In the genomic region with DNA sequence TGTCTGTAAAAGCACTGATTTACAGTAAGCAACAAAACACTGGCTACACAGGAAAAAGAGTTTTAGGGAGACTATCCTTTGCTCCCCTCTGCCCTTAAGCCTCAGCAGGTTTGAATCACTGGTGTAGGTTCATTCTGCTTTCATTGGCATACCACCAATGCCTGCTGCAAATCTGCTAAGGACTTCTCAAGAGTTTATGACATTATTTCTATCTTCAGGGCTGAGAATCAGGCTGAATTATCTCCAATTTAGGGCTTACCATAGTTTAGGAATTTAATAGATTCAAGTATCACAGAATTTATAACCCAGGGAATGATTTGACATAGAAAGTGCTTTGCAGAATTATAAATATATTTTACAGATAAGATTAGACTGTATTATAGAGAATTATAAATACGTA, we compare ENCODE assay signal across 37 cellular contexts.
"Had no signal": no experiment of that assay in that cellular context is flagged by ENCODE, and none has a peak within 500 bp of the region (broad histone marks: within the 10 kb centered on the region; RNA-seq: fewer than 3 reads in every experiment).

No MANE protein-coding gene starts in this region.

- H3K36me3 Mint-ChIP-seq: activated naive CD8-positive, alpha-beta T cell treated with anti-CD3 and anti-CD28 coated beads for 36 hours had no signal

- H3K27me3 Mint-ChIP-seq: activated B cell treated with CpG ODN at 0.5 μM for 24 hours; activated CD8-positive, alpha-beta T cell treated with anti-CD3 and anti-CD28 coated beads for 36 hours; activated naive CD8-positive, alpha-beta T cell treated with anti-CD3 and anti-CD28 coated beads for 36 hours; activated T-helper 17 cell treated with anti-CD3 and anti-CD28 coated beads, Interleukin-2, amount 50 U/mL, for 72 hours had no signal

- H3K36me3 ChIP-seq: brain microvascular endothelial cell, Peyer's patch had no signal

- DNase-seq: activated B cell treated with CpG ODN at 0.5 μM for 24 hours; activated CD4-positive, alpha-beta T cell treated with anti-CD3 and anti-CD28 coated beads for 48 hours; activated CD4-positive, alpha-beta T cell treated with anti-CD3 and anti-CD28 coated beads, Interleukin-2, amount 50 U/mL, for 4 hours; activated CD4-positive, CD25-positive, alpha-beta regulatory T cell treated with anti-CD3 and anti-CD28 coated beads, Interleukin-2, amount 50 U/mL, for 72 hours; activated CD8-positive, alpha-beta T cell treated with anti-CD3 and anti-CD28 coated beads for 36 hours; activated effector memory CD4-positive, alpha-beta T cell treated with anti-CD3 and anti-CD28 coated beads, Interleukin-2, amount 50 U/mL, for 16 hours; activated naive CD4-positive, alpha-beta T cell; activated naive CD4-positive, alpha-beta T cell treated with anti-CD3 and anti-CD28 coated beads, Interleukin-2, amount 50 U/mL, for 16 hours; activated naive CD8-positive, alpha-beta T cell treated with anti-CD3 and anti-CD28 coated beads for 36 hours; activated T-cell treated with anti-CD3 and anti-CD28 coated beads, Interleukin-2, amount 50 U/mL, for 1 hour; activated T-cell treated with anti-CD3 and anti-CD28 coated beads, Interleukin-2, amount 50 U/mL, for 72 hours; amniotic stem cell; aorta; brain microvascular endothelial cell; central memory CD4-positive, alpha-beta T cell; MM.1S; MV-4-11; NCI-H1092; NCI-H1436 treated with DMSO at 0.1 percent for 48 hours; NCI-H1694 treated with DMSO at 0.1 percent for 48 hours; NCI-H2029; NCI-H345; NCI-H510A; NCI-H526; NCI-H748 treated with DMSO at 0.1 percent for 48 hours; NK-92 treated with Interleukin-12 subunit alpha and Interleukin-12 subunit beta, amount 100 ng/mL, for 24 hours; PC-3; Peyer's patch; RPMI8226; SHP77 treated with DMSO at 0.1 percent for 48 hours; SW 1271; T-helper 1 cell; T-helper 2 cell; T-helper 9 cell had no signal

- H3K27ac Mint-ChIP-seq: activated CD8-positive, alpha-beta T cell treated with anti-CD3 and anti-CD28 coated beads for 36 hours; activated T-helper 17 cell treated with anti-CD3 and anti-CD28 coated beads, Interleukin-2, amount 50 U/mL, for 72 hours had no signal

- H3K9me3 ChIP-seq: Peyer's patch, SJSA1 had no signal

- H3K4me3 ChIP-seq: Peyer's patch, SJSA1 had no signal

- H3K4me3 Mint-ChIP-seq: activated B cell treated with CpG ODN at 0.5 μM for 24 hours; activated CD8-positive, alpha-beta T cell treated with anti-CD3 and anti-CD28 coated beads for 36 hours; activated naive CD8-positive, alpha-beta T cell treated with anti-CD3 and anti-CD28 coated beads for 36 hours; activated T-cell treated with anti-CD3 and anti-CD28 coated beads, Interleukin-2, amount 50 U/mL, for 72 hours; activated T-helper 17 cell treated with anti-CD3 and anti-CD28 coated beads, Interleukin-2, amount 50 U/mL, for 72 hours had no signal

- H3K27me3 ChIP-seq: brain microvascular endothelial cell, Peyer's patch, SJSA1 had no signal

- ATAC-seq: activated CD8-positive, alpha-beta T cell treated with anti-CD3 and anti-CD28 coated beads for 36 hours; activated T-cell treated with anti-CD3 and anti-CD28 coated beads, Interleukin-2, amount 50 U/mL, for 72 hours; activated T-helper 17 cell treated with anti-CD3 and anti-CD28 coated beads, Interleukin-2, amount 50 U/mL, for 72 hours; PC-3 had no signal

- H3K27ac ChIP-seq: brain microvascular endothelial cell, Peyer's patch, SJSA1, VCaP had no signal

- H3K9me3 Mint-ChIP-seq: activated B cell treated with CpG ODN at 0.5 μM for 24 hours; activated CD8-positive, alpha-beta T cell treated with anti-CD3 and anti-CD28 coated beads for 36 hours; activated naive CD8-positive, alpha-beta T cell treated with anti-CD3 and anti-CD28 coated beads for 36 hours; activated T-cell treated with anti-CD3 and anti-CD28 coated beads, Interleukin-2, amount 50 U/mL, for 72 hours; activated T-helper 17 cell treated with anti-CD3 and anti-CD28 coated beads, Interleukin-2, amount 50 U/mL, for 72 hours had no signal
